In the genomic region with DNA sequence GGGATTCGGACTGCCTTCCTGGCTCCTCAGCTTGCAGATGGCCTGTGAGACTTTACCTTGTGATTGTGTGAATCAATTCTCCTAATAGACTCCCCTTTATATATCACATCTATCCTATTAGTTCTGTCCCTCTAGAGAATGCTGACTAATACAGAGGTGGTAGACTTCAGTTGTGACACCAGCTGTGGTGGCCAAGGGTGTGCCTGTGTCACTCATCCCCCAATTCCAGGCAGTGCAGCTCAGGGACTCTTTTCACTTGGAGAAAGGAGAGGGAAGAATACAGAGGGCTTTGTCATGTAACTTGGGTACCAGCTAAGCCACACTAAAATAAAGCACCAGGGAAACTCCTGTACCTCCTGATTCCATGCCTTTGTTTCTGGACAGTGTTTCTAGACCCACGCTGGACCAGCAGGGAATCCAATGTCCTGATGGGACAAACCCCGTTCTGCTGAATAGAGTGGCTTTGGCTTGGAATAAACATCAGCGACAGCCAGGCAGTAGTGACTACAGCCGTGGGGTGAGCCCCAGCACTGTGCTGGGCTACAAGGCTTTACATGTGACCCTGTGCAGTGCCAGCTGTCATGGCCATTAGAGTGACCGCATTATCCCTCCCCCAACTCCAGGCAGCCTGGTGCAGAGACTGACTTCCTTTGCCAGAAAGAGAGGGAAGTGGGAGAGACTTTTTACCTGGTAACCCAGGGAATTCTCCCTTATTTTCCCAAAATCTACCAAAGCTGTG, we compare ENCODE assay signal across 17 cellular contexts.
DNase-seq lines count a peak whose midpoint lies in the region; ATAC-seq and TF ChIP-seq lines count a peak whose summit lies in the region.
"Had no signal": no experiment of that assay in that cellular context is flagged by ENCODE, and none has a peak within 500 bp of the region (broad histone marks: within the 10 kb centered on the region; RNA-seq: fewer than 3 reads in every experiment).

No MANE protein-coding gene starts in this region.

- H4K20me1 ChIP-seq in GM23338 (replicated peaks; ENCODE audit: insufficient read depth) = no peaks in the 10 kb centered on the region

- no peaks in the 10 kb centered on the region for H3K36me3 ChIP-seq in GM23338 (ENCODE audit: insufficient read depth)

- H3K9me3 Mint-ChIP-seq in GM23338 = peaks cover 6% of the 10 kb centered on the region; the same call in 1 of the 3 replicates
- peaks cover 2% of the 10 kb centered on the region for H3K9me3 Mint-ChIP-seq in activated naive CD8-positive, alpha-beta T cell treated with anti-CD3 and anti-CD28 coated beads for 36 hours

- H3K36me3 Mint-ChIP-seq in GM23338 (ENCODE audit: low read depth) = peaks cover 9% of the 10 kb centered on the region; the same call in 2 of the 3 replicates
- H3K36me3 Mint-ChIP-seq in activated naive CD8-positive, alpha-beta T cell treated with anti-CD3 and anti-CD28 coated beads for 36 hours = no peaks in the 10 kb centered on the region
- H3K36me3 Mint-ChIP-seq: CD14-positive monocyte had no signal

- DNase-seq in GM23338 (ENCODE audit: low spot score) = no peak
- DNase-seq in medulla oblongata (ENCODE audit: extremely low spot score) = peak; percentile 47
- DNase-seq in putamen (ENCODE audit: low spot score) = peak; percentile 71
- no peak for DNase-seq in activated naive CD8-positive, alpha-beta T cell treated with anti-CD3 and anti-CD28 coated beads for 36 hours
- no peak for DNase-seq in T1000 (lab: John Stamatoyannopoulos, UW)
- DNase-seq: COR-L47, DMS53, GOT3, NCI-H1092 treated with DMSO at 0.1 percent for 48 hours, NCI-H187, PC-9 had no signal

- no peak overlapping the region for H3K27ac ChIP-seq in GM23338 (ENCODE audit: low read depth)
- peak overlapping the region; percentile 56 for H3K27ac ChIP-seq in cingulate gyrus (ENCODE audit: low read depth, low read length)
- H3K27ac ChIP-seq: A549, KMS-11, PC-9 had no signal

- H3K9me2 ChIP-seq in GM23338 (ENCODE audit: insufficient read depth) = 0 out of 2 replicates have a peak, but pooled peaks cover 7% of the 10 kb centered on the region

- no peak overlapping the region for H3K4me2 ChIP-seq in GM23338
- H3K4me2 ChIP-seq: A549, KMS-11, PC-9 had no signal

- H3F3A ChIP-seq in GM23338 (replicated peaks; ENCODE audit: low read depth) = no peaks in the 10 kb centered on the region

- TF ChIP-seq CTCF in GM23338 (conservative IDR thresholded peaks at IDR 0.05; ENCODE audit: low read depth in 2 of 2) = no peak

- no peak overlapping the region for H2AFZ ChIP-seq in GM23338
- H2AFZ ChIP-seq: PC-9 had no signal

- H3K27me3 ChIP-seq in GM23338 (ENCODE audit: insufficient read depth) = no peaks in the 10 kb centered on the region

- H3K27me3 Mint-ChIP-seq in GM23338 (ENCODE audit: insufficient read depth, low read depth, poor library complexity) = peaks cover 1% of the 10 kb centered on the region
- peaks cover 11% of the 10 kb centered on the region for H3K27me3 Mint-ChIP-seq in activated naive CD8-positive, alpha-beta T cell treated with anti-CD3 and anti-CD28 coated beads for 36 hours

- H3K4me1 Mint-ChIP-seq in GM23338 = no peaks in the 10 kb centered on the region
- no peaks in the 10 kb centered on the region for H3K4me1 Mint-ChIP-seq in activated naive CD8-positive, alpha-beta T cell treated with anti-CD3 and anti-CD28 coated beads for 36 hours
- H3K4me1 Mint-ChIP-seq: CD14-positive monocyte had no signal

- H3K79me2 ChIP-seq in GM23338 (replicated peaks; ENCODE audit: insufficient read depth) = no peaks in the 10 kb centered on the region

- no peak overlapping the region for H3K4me3 ChIP-seq in GM23338
- H3K4me3 ChIP-seq: A549, PC-9 had no signal

- H3K27ac Mint-ChIP-seq in GM23338 = no peak overlapping the region
- H3K27ac Mint-ChIP-seq in activated naive CD8-positive, alpha-beta T cell treated with anti-CD3 and anti-CD28 coated beads for 36 hours = no peak overlapping the region
- H3K27ac Mint-ChIP-seq: CD14-positive monocyte had no signal

- H3K4me3 Mint-ChIP-seq in GM23338 = no peak overlapping the region
- no peak overlapping the region for H3K4me3 Mint-ChIP-seq in activated naive CD8-positive, alpha-beta T cell treated with anti-CD3 and anti-CD28 coated beads for 36 hours
- H3K4me3 Mint-ChIP-seq: CD14-positive monocyte had no signal

- H3K4me1 ChIP-seq in GM23338 (ENCODE audit: insufficient read depth) = no peaks in the 10 kb centered on the region
- H3K4me1 ChIP-seq: A549 had no signal

- ATAC-seq in GM23338 (peak; percentile 48), HG03196 (IDR thresholded peaks at IDR 0.05; ENCODE audit: unreplicated experiment) (no peak), HG03521 (IDR thresholded peaks at IDR 0.05; ENCODE audit: unreplicated experiment) (no peak)
- ATAC-seq: A549 had no signal

TF ChIP-seq in GM23338, 12 proteins besides CTCF, POLR2A, EP300 and RAD21:
- no peak for TF ChIP-seq POLR2AphosphoS5 (IDR thresholded peaks at IDR 0.05; ENCODE audit: low read depth)

Comparison
In these comparisons a context has a peak if more than half of its experiments do, and no peak if none do; other contexts are left out.
1. DNase-seq: peak in medulla oblongata (single experiment) and putamen (single experiment); none in GM23338 (single experiment), activated naive CD8-positive, alpha-beta T cell treated with anti-CD3 and anti-CD28 coated beads for 36 hours (single experiment) and T1000 (single experiment).